ENCODE assay signal across 17 cellular contexts in genomic region chr11:47571895-47572294, GRCh38. TPM values are rescaled to one million over a fixed set of nuclear protein-coding genes. Genes with fewer than 3 reads are reported as not detected.
A peak's percentile ranks its signal among the peaks of the same experiment; 100 is the strongest.
DNase-seq lines count a peak whose midpoint lies in the region; ATAC-seq and TF ChIP-seq lines count a peak whose summit lies in the region.
"Had no signal": no experiment of that assay in that cellular context is flagged by ENCODE, and none has a peak within 500 bp of the region (broad histone marks: within the 10 kb centered on the region; RNA-seq: fewer than 3 reads in every experiment).

No MANE protein-coding gene starts in this region.

- H3K79me2 ChIP-seq in fibroblast of lung (ENCODE audit: control insufficient read depth, insufficient read depth, low read length) (peaks cover 13% of the 10 kb centered on the region), smooth muscle cell (ENCODE audit: low read depth) (peaks cover 38% of the 10 kb centered on the region)

- TF ChIP-seq CTCF in Panc1 (IDR thresholded peaks at IDR 0.05), result no peak
- TF ChIP-seq CTCF in fibroblast of lung (conservative IDR thresholded peaks at IDR 0.05 in 1 of 2, IDR thresholded peaks at IDR 0.05 in 1 of 2; ENCODE audit: low read depth in 1 of 2, low read length in 2 of 2), result no peak
- no peak for TF ChIP-seq CTCF in smooth muscle cell (IDR thresholded peaks at IDR 0.05; ENCODE audit: borderline replicate concordance, insufficient read depth, poor library complexity, severe bottlenecking)

- H3K4me3 ChIP-seq in Panc1 (ENCODE audit: low read depth in 2 of 2, low read length in 2 of 2) (no peak overlapping the region), fibroblast of lung (replicated peaks in 1 of 4; ENCODE audit: control extremely low read depth in 1 of 4, insufficient read depth in 1 of 4, low read depth in 3 of 4, low read length in 4 of 4) (no peak overlapping the region), smooth muscle cell (no peak overlapping the region)
- H3K4me3 ChIP-seq: GM12878, suprapubic skin had no signal

- peaks cover 4 to 17% (median 9%) of the 10 kb centered on the region in 3 donors for H3K36me3 Mint-ChIP-seq in immature natural killer cell

- peak; percentile 71 for DNase-seq in GM03348 (ENCODE audit: low spot score)
- no peak for DNase-seq in Panc1 (ENCODE audit: low read depth, low spot score)
- peak; percentile 33 to 72 for DNase-seq in fibroblast of lung (ENCODE audit: low read depth in 2 of 2)
- no peak for DNase-seq in smooth muscle cell (lab: John Stamatoyannopoulos, UW; ENCODE audit: unreplicated experiment)
- DNase-seq in amniotic stem cell (lab: John Stamatoyannopoulos, UW), result no peak
- no peak for DNase-seq in immature natural killer cell
- DNase-seq in NCI-H128 (lab: John Stamatoyannopoulos, UW; ENCODE audit: unreplicated experiment), result no peak
- DNase-seq: activated CD8-positive, alpha-beta T cell treated with anti-CD3 and anti-CD28 coated beads, Interleukin-2, amount 10 ng/mL, durations not matched to agents 7 days and 5 days; CD4-positive, CD25-positive, alpha-beta regulatory T cell; DMS79 treated with DMSO at 0.1 percent for 48 hours; NCI-H1048; retina had no signal

- CTCF ChIA-PET in Panc1 (lab: Charles Lee), result interaction anchor here (0.5 kb wide), 1 partner anchor 9 kb away, joined by 3 read pairs; no protein-coding TSS in a partner anchor

- no peak for ATAC-seq in Panc1
- ATAC-seq: activated CD8-positive, alpha-beta T cell treated with anti-CD3 and anti-CD28 coated beads, Interleukin-2, amount 10 ng/mL, durations not matched to agents 7 days and 5 days; GM12878 had no signal

- intact Hi-C loops in Panc1 (cut with micrococcal nuclease; ENCODE audit: unreplicated experiment), result no loop called here

- H3K27ac ChIP-seq in Panc1 (ENCODE audit: low read length), result no peak overlapping the region
- H3K27ac ChIP-seq in fibroblast of lung (ENCODE audit: insufficient read depth, low read length), result peak overlapping the region; percentile 43
- H3K27ac ChIP-seq in smooth muscle cell (ENCODE audit: low read depth), result peak overlapping the region; percentile 17
- H3K27ac ChIP-seq: suprapubic skin, VCaP had no signal

- H3K27ac Mint-ChIP-seq in immature natural killer cell, result no peak overlapping the region
- H3K27ac Mint-ChIP-seq: activated CD8-positive, alpha-beta T cell treated with anti-CD3 and anti-CD28 coated beads, Interleukin-2, amount 10 ng/mL, durations not matched to agents 7 days and 5 days had no signal

- no peak overlapping the region for H3K4me3 Mint-ChIP-seq in immature natural killer cell
- H3K4me3 Mint-ChIP-seq: activated CD8-positive, alpha-beta T cell treated with anti-CD3 and anti-CD28 coated beads, Interleukin-2, amount 10 ng/mL, durations not matched to agents 7 days and 5 days had no signal

- 77% methylated on average over 1 of the region's 1 CpG for WGBS in smooth muscle cell (ENCODE audit: low lambda C conversion rate)

- no peaks in the 10 kb centered on the region for H3K9me3 Mint-ChIP-seq in immature natural killer cell
- H3K9me3 Mint-ChIP-seq: activated T-helper 2 cell treated with anti-CD3 and anti-CD28 coated beads, Interferon-gamma antibody, Interleukin-2, Interleukin-4, amounts not matched to agents 10 μg/mL and 5 μg/mL and 100 μg/mL, durations not matched to agents 14 hours and 24 hours and 36 hours; CD4-positive, CD25-positive, alpha-beta regulatory T cell had no signal

- H4K20me1 ChIP-seq in fibroblast of lung (ENCODE audit: control insufficient read depth, extremely low read depth, insufficient read depth, low read length) (no peaks in the 10 kb centered on the region), smooth muscle cell (ENCODE audit: low read depth) (peaks cover 6% of the 10 kb centered on the region)

- POLR2A ChIA-PET in Panc1 (lab: Charles Lee), result no interaction called here

- H2AFZ ChIP-seq in fibroblast of lung (ENCODE audit: low read length), result no peak overlapping the region
- H2AFZ ChIP-seq in smooth muscle cell (ENCODE audit: low read depth), result no peak overlapping the region

- H3K4me1 ChIP-seq in Panc1 (ENCODE audit: control insufficient read depth, insufficient read depth, low read length) (peaks cover 12% of the 10 kb centered on the region), fibroblast of lung (ENCODE audit: control insufficient read depth, extremely low read depth, insufficient read depth, low read length) (peaks cover 16% of the 10 kb centered on the region), smooth muscle cell (ENCODE audit: low read depth) (no peaks in the 10 kb centered on the region)

- H3K9ac ChIP-seq in fibroblast of lung (ENCODE audit: insufficient read depth, low read length) (no peak overlapping the region), smooth muscle cell (ENCODE audit: low read depth) (no peak overlapping the region)

- peaks cover 1 to 11% of the 10 kb centered on the region in 2 donors for H3K4me1 Mint-ChIP-seq in immature natural killer cell

- H3K27me3 ChIP-seq in Panc1 (ENCODE audit: control insufficient read depth, insufficient read depth, low read length) (no peaks in the 10 kb centered on the region), fibroblast of lung (ENCODE audit: control insufficient read depth, insufficient read depth, low read length) (no peaks in the 10 kb centered on the region), smooth muscle cell (ENCODE audit: low read depth) (no peaks in the 10 kb centered on the region)
- H3K27me3 ChIP-seq: suprapubic skin had no signal

- in situ Hi-C loops in Panc1 (cut with HindIII; ENCODE audit: low pct_unique_long_range_greater_than_20kb, low sequenced_read_pairs), result no loop called here

- H3K4me2 ChIP-seq in fibroblast of lung (ENCODE audit: extremely low read depth, insufficient read depth, low read length) (peak overlapping the region; percentile 35), smooth muscle cell (no peak overlapping the region)

- H3F3A ChIP-seq in smooth muscle cell (ENCODE audit: low read depth), result no peaks in the 10 kb centered on the region

- H3K9me3 ChIP-seq in Panc1 (ENCODE audit: control insufficient read depth, insufficient read depth, low read depth, low read length) (no peaks in the 10 kb centered on the region), fibroblast of lung (ENCODE audit: control insufficient read depth, insufficient read depth, low read depth, low read length) (no peaks in the 10 kb centered on the region), smooth muscle cell (replicated peaks; ENCODE audit: low read depth) (no peaks in the 10 kb centered on the region)
- H3K9me3 ChIP-seq: suprapubic skin had no signal

- BruUV-seq in Panc1 (replicated peaks; lab: Mats Ljungman, UMichigan), result TSS peak; percentile 30

- H3K36me3 ChIP-seq in Panc1 (ENCODE audit: control insufficient read depth, insufficient read depth, low read length), result peaks cover 18% of the 10 kb centered on the region
- peaks cover 13% of the 10 kb centered on the region for H3K36me3 ChIP-seq in fibroblast of lung (ENCODE audit: control insufficient read depth, insufficient read depth, low read length)
- H3K36me3 ChIP-seq in smooth muscle cell (ENCODE audit: low read depth), result no peaks in the 10 kb centered on the region

- no peaks in the 10 kb centered on the region for H3K27me3 Mint-ChIP-seq in immature natural killer cell (ENCODE audit: low read depth in 3 of 3)
- H3K27me3 Mint-ChIP-seq: CD4-positive, CD25-positive, alpha-beta regulatory T cell had no signal

RNA-seq across cellular contexts. Expression of gene PTPMT1, which starts 6.5 kb away (rescaled TPM):
- total RNA-seq in Panc1 (2021; ENCODE audit: unreplicated experiment), result 81.0 TPM
- polyA plus RNA-seq in Panc1 (2012; ENCODE audit: insufficient read length), result 118 TPM
- 58.6 and 84.9 TPM in 2 replicates for total RNA-seq in fibroblast of lung
- 47.8 and 55.4 TPM in 2 replicates for polyA plus RNA-seq in fibroblast of lung
- polyA plus RNA-seq in fibroblast of lung (2012), result 63.1 and 71.9 TPM in 2 replicates
- polyA minus RNA-seq in fibroblast of lung (ENCODE audit: low replicate concordance), result 12.2 and 20.1 TPM in 2 replicates
- 136 and 152 TPM in 2 replicates for total RNA-seq in smooth muscle cell
- polyA plus RNA-seq in smooth muscle cell, result 75.5 and 103 TPM in 2 replicates
- polyA plus RNA-seq in immature natural killer cell, result 100 to 1,000 TPM in 1 of 3 donors, 10 to 100 TPM in 2; 62.2 to 117 (median 80.2) TPM

RNA-seq across cellular contexts. Expression of gene KBTBD4, which starts 6.9 kb away (rescaled TPM):
- total RNA-seq in Panc1 (2021; ENCODE audit: unreplicated experiment) (23.2 TPM), fibroblast of lung (17.7 and 20.0 TPM in 2 replicates), smooth muscle cell (9.4 and 17.5 TPM in 2 replicates)
- polyA plus RNA-seq in Panc1 (2012; ENCODE audit: insufficient read length), result 24.7 TPM
- polyA plus RNA-seq in fibroblast of lung (19.9 and 21.7 TPM in 2 replicates), smooth muscle cell (13.7 and 14.2 TPM in 2 replicates), immature natural killer cell (10 to 100 TPM; 40.2 to 60.8 (median 49.1) TPM)
- 17.1 and 19.6 TPM in 2 replicates for polyA plus RNA-seq in fibroblast of lung (2012)
- polyA minus RNA-seq in fibroblast of lung (ENCODE audit: low replicate concordance), result 39.5 and 51.3 TPM in 2 replicates

RNA-seq across cellular contexts. Expression of gene NDUFS3, which starts 7.0 kb away (rescaled TPM):
- 135 TPM for total RNA-seq in Panc1 (2021; ENCODE audit: unreplicated experiment)
- polyA plus RNA-seq in Panc1 (2012; ENCODE audit: insufficient read length), result 135 TPM
- 76.5 and 78.8 TPM in 2 replicates for total RNA-seq in fibroblast of lung
- 113 and 164 TPM in 2 replicates for polyA plus RNA-seq in fibroblast of lung
- polyA plus RNA-seq in fibroblast of lung (2012), result 95.1 and 110 TPM in 2 replicates
- 66.2 and 84.8 TPM in 2 replicates for polyA minus RNA-seq in fibroblast of lung (ENCODE audit: low replicate concordance)
- total RNA-seq in smooth muscle cell, result 53.8 and 60.8 TPM in 2 replicates
- polyA plus RNA-seq in smooth muscle cell, result 106 and 110 TPM in 2 replicates
- 100 to 1,000 TPM; 108 to 157 (median 143) TPM for polyA plus RNA-seq in immature natural killer cell

RNA-seq across cellular contexts. Expression of gene FAM180B, which starts 14.6 kb away (rescaled TPM):
- not detected for total RNA-seq in Panc1 (2021; ENCODE audit: unreplicated experiment)
- not detected for polyA plus RNA-seq in Panc1 (2012; ENCODE audit: insufficient read length)
- not detected in 2 replicates for total RNA-seq in fibroblast of lung
- polyA plus RNA-seq in fibroblast of lung, result not detected in 2 replicates
- not detected in 2 replicates for polyA plus RNA-seq in fibroblast of lung (2012)
- not detected in 2 replicates for polyA minus RNA-seq in fibroblast of lung (ENCODE audit: low replicate concordance)
- not detected in 2 replicates for total RNA-seq in smooth muscle cell
- 0.46 TPM in 1 of 2 replicates, not detected in the other for polyA plus RNA-seq in smooth muscle cell
- polyA plus RNA-seq in immature natural killer cell, result not detected
- total RNA-seq: activated CD8-positive, alpha-beta T cell treated with anti-CD3 and anti-CD28 coated beads, Interleukin-2, amount 10 ng/mL, durations not matched to agents 7 days and 5 days; H4 had no signal
- polyA plus RNA-seq: CD4-positive, CD25-positive, alpha-beta regulatory T cell had no signal

RNA-seq across cellular contexts. Expression of gene CELF1, which starts 19.0 kb away (rescaled TPM):
- total RNA-seq in Panc1 (2021; ENCODE audit: unreplicated experiment) (160 TPM), fibroblast of lung (74.2 and 100 TPM in 2 replicates), smooth muscle cell (64.8 and 78.2 TPM in 2 replicates)
- polyA plus RNA-seq in Panc1 (2012; ENCODE audit: insufficient read length), result 42.5 TPM
- polyA plus RNA-seq in fibroblast of lung (72.6 and 81.1 TPM in 2 replicates), smooth muscle cell (42.5 and 49.4 TPM in 2 replicates), immature natural killer cell (10 to 100 TPM; 21.0 to 58.1 (median 35.5) TPM)
- 30.6 and 38.4 TPM in 2 replicates for polyA plus RNA-seq in fibroblast of lung (2012)
- polyA minus RNA-seq in fibroblast of lung (ENCODE audit: low replicate concordance), result 116 and 194 TPM in 2 replicates

Comparison
In these comparisons a context has a peak if more than half of its experiments do, and no peak if none do; other contexts are left out.
1. DNase-seq: peak in GM03348 (single experiment) and fibroblast of lung (2 of 2); none in Panc1 (single experiment), smooth muscle cell (single experiment), amniotic stem cell (single experiment), immature natural killer cell (0 of 3) and NCI-H128 (single experiment).